Comparison of ENCODE assay signal across 9 cellular contexts in genomic region chr5:123344819-123345426, GRCh38.
A peak's percentile ranks its signal among the peaks of the same experiment; 100 is the strongest.
DNase-seq lines count a peak whose midpoint lies in the region; ATAC-seq and TF ChIP-seq lines count a peak whose summit lies in the region.
"Had no signal": no experiment of that assay in that cellular context is flagged by ENCODE, and none has a peak within 500 bp of the region (broad histone marks: within the 10 kb centered on the region; RNA-seq: fewer than 3 reads in every experiment).

No MANE protein-coding gene starts in this region.

- H2AFZ ChIP-seq in mammary epithelial cell (ENCODE audit: low read depth, low read length) = no peak overlapping the region

- TSS peak; percentile 22 for BruUV-seq in mammary epithelial cell (replicated peaks; lab: Mats Ljungman, UMichigan)

- ATAC-seq in lung (ENCODE audit: insufficient read depth, low FRiP score) = no peak
- ATAC-seq in GM18520 (IDR thresholded peaks at IDR 0.05; ENCODE audit: unreplicated experiment) = no peak
- ATAC-seq in HG03039 (IDR thresholded peaks at IDR 0.05; ENCODE audit: unreplicated experiment) = no peak
- no peak for ATAC-seq in GM18861 (IDR thresholded peaks at IDR 0.05; ENCODE audit: unreplicated experiment)

- H3K79me2 ChIP-seq in mammary epithelial cell (ENCODE audit: insufficient read depth, low read length) = no peaks in the 10 kb centered on the region

- CTCF ChIA-PET in mammary epithelial cell (lab: Charles Lee; ENCODE audit: low non-redundant PET) = no interaction called here

- WGBS in mammary epithelial cell (ENCODE audit: low coverage, missing lambda C conversion rate) = 61% methylated on average over 4 of the region's 4 CpGs
- WGBS in lung, 2 donors = 49 to 65% methylated on average over 4 of the region's 4 CpGs

- DNase-seq in NCI-H510A treated with DMSO at 0.1 percent for 48 hours (lab: John Stamatoyannopoulos, UW) (peak; percentile 53), NCI-H510A (lab: John Stamatoyannopoulos, UW) (no peak), NCI-H2081 (lab: John Stamatoyannopoulos, UW) (peak; percentile 32 to 36), mammary epithelial cell (peak; percentile 4), lung (ENCODE audit: low spot score) (no peak)
- DNase-seq: DND-41 had no signal

- H3K27ac ChIP-seq in mammary epithelial cell (ENCODE audit: insufficient read depth, low read depth, low read length) (no peak overlapping the region), lung (ENCODE audit: low read depth in 1 of 2, low read length in 1 of 2) (no peak overlapping the region)

- dilution Hi-C loops in mammary epithelial cell (cut with HindIII; ENCODE audit: low sequenced_read_pairs) = no loop called here

- H3K36me3 ChIP-seq in mammary epithelial cell (ENCODE audit: insufficient read depth, low read length) = peaks cover 17% of the 10 kb centered on the region
- H3K36me3 ChIP-seq in lung (ENCODE audit: control insufficient read depth in 2 of 2, insufficient read depth in 2 of 2, low read length in 2 of 2) = peaks cover 0 to 1% of the 10 kb centered on the region in 2 donors

- H3K4me2 ChIP-seq in mammary epithelial cell (ENCODE audit: insufficient read depth, low read depth, low read length) = no peak overlapping the region

- H3K4me1 ChIP-seq in mammary epithelial cell (ENCODE audit: insufficient read depth, low read length) (no peaks in the 10 kb centered on the region), lung (ENCODE audit: control insufficient read depth in 2 of 2, insufficient read depth in 2 of 2, low read length in 2 of 2) (no peaks in the 10 kb centered on the region)

- H3K4me3 ChIP-seq in mammary epithelial cell (replicated peaks in 1 of 3; ENCODE audit: insufficient read depth in 1 of 3, low read depth in 2 of 3, low read length in 3 of 3) = no peak overlapping the region
- H3K4me3 ChIP-seq in lung = no peak overlapping the region

- H3K9ac ChIP-seq in mammary epithelial cell (ENCODE audit: insufficient read depth, low read length) = no peak overlapping the region

- H3K9me3 ChIP-seq in mammary epithelial cell (replicated peaks; ENCODE audit: insufficient read depth, low read length) (no peaks in the 10 kb centered on the region), lung (ENCODE audit: control insufficient read depth in 2 of 2, insufficient read depth in 1 of 2, low read length in 1 of 2) (no peaks in the 10 kb centered on the region)

- in situ Hi-C loops in mammary epithelial cell (cut with MboI; ENCODE audit: low sequenced_read_pairs in 2 of 2) = loop anchor here in 1 of 2 donors (25.0 kb wide), 1 partner anchor 833 kb away; no protein-coding TSS in a partner anchor

- intact Hi-C loops in mammary epithelial cell (cut with micrococcal nuclease) = loop anchor here (1.0 to 10.0 kb wide), 4 partner anchors 310 to 845 kb away; partner anchors contain the start of gene PPIC

- TF ChIP-seq CTCF in mammary epithelial cell (conservative IDR thresholded peaks at IDR 0.05 in 1 of 2, IDR thresholded peaks at IDR 0.05 in 1 of 2; ENCODE audit: extremely low read depth in 1 of 2, insufficient read depth in 1 of 2, low read depth in 1 of 2, low read length in 2 of 2) (peak; percentile 42 to 51), lung (IDR thresholded peaks at IDR 0.05; ENCODE audit: control extremely low read depth, extremely low read depth) (peak; percentile 26)

- no peaks in the 10 kb centered on the region for H4K20me1 ChIP-seq in mammary epithelial cell (ENCODE audit: insufficient read depth, low read length)

- H3K27me3 ChIP-seq in mammary epithelial cell (ENCODE audit: insufficient read depth, low read length) (no peaks in the 10 kb centered on the region), lung (ENCODE audit: control insufficient read depth, insufficient read depth) (no peaks in the 10 kb centered on the region)

Comparison
In these comparisons a context has a peak if more than half of its experiments do, and no peak if none do; other contexts are left out.
1. DNase-seq: peak in NCI-H510A treated with DMSO at 0.1 percent for 48 hours (single experiment), NCI-H2081 (2 of 2) and mammary epithelial cell (single experiment); none in NCI-H510A (single experiment) and lung (single experiment).